In genomic region chr17:63946440-63947363, GRCh38 we compare ENCODE assay signal across 8 cellular contexts. TPM values are rescaled to one million over a fixed set of nuclear protein-coding genes. Genes with fewer than 3 reads are reported as not detected.
A peak's percentile ranks its signal among the peaks of the same experiment; 100 is the strongest.
DNase-seq lines count a peak whose midpoint lies in the region; ATAC-seq and TF ChIP-seq lines count a peak whose summit lies in the region.

No MANE protein-coding gene starts in this region.

- intact Hi-C loops in mucosa of descending colon (cut with DNase I, micrococcal nuclease), result loop anchor here in 1 of 2 donors (10.0 kb wide), 1 partner anchor 78 kb away; the partner anchor contains the start of gene ICAM2

- POLR2A ChIA-PET in HEK293 (lab: Yijun Ruan, JAX), result interaction anchor here (0.6 kb wide), 2 partner anchors 91 to 619 kb away, joined by 3 read pairs; no protein-coding TSS in a partner anchor

- H3K36me3 ChIP-seq in HEK293 (ENCODE audit: control insufficient read depth in 2 of 2, insufficient read depth in 1 of 2, low read length in 2 of 2), result no peaks in the 10 kb centered on the region
- no peaks in the 10 kb centered on the region for H3K36me3 ChIP-seq in mucosa of descending colon (ENCODE audit: low read depth)
- H3K36me3 ChIP-seq in suprapubic skin, result no peaks in the 10 kb centered on the region

- TF ChIP-seq EP300 in suprapubic skin (IDR thresholded peaks at IDR 0.05), result no peak

- DNase-seq in GM03348 (ENCODE audit: low spot score) (peak; percentile 89), NCI-H2196 treated with DMSO at 0.1 percent for 48 hours (lab: John Stamatoyannopoulos, UW; ENCODE audit: unreplicated experiment) (peak; percentile 14), mucosa of descending colon (peak; percentile 53 to 71 (median 69)), suprapubic skin (ENCODE audit: low spot score in 2 of 2) (no peak), foreskin melanocyte (no peak)
- DNase-seq in activated CD4-positive, alpha-beta T cell treated with anti-CD3 and anti-CD28 coated beads, Interleukin-2, amount 50 U/mL, for 4 hours, result peak; percentile 42 to 44
- peak; percentile 31 for DNase-seq in effector CD8-positive, alpha-beta T cell (lab: John Stamatoyannopoulos, UW)

- no peak for TF ChIP-seq POLR2A in suprapubic skin (IDR thresholded peaks at IDR 0.05)

- H3K27ac ChIP-seq in HEK293 (ENCODE audit: extremely low read depth, low read depth, low read length) (no peak overlapping the region), suprapubic skin (no peak overlapping the region)

- no peaks in the 10 kb centered on the region for H3K9me3 ChIP-seq in HEK293 (ENCODE audit: control insufficient read depth, insufficient read depth, low read depth, low read length)
- no peaks in the 10 kb centered on the region for H3K9me3 ChIP-seq in mucosa of descending colon
- H3K9me3 ChIP-seq in suprapubic skin, result no peaks in the 10 kb centered on the region

- TF ChIP-seq CTCF in HEK293 (tag by site-specific recombination; IDR thresholded peaks at IDR 0.05) (peak; percentile 53; the same call in 1 of the 2 replicates), mucosa of descending colon (IDR thresholded peaks at IDR 0.05) (peak; percentile 37), suprapubic skin (IDR thresholded peaks at IDR 0.05) (peak; percentile 12 to 67)

- no peaks in the 10 kb centered on the region for H3K4me1 ChIP-seq in HEK293 (ENCODE audit: control insufficient read depth, insufficient read depth, low read length)
- H3K4me1 ChIP-seq in mucosa of descending colon (ENCODE audit: low read depth), result peaks cover 4% of the 10 kb centered on the region
- H3K4me1 ChIP-seq in suprapubic skin, result peaks cover 5% of the 10 kb centered on the region

- CTCF ChIA-PET in HEK293 (lab: Yijun Ruan, JAX), result interaction anchor here (0.6 to 2.9 kb wide), 32 partner anchors 8 to 519 kb away, joined by 3 to 34 read pairs (median 5); partner anchors contain the start of genes CSHL1, ERN1 and GH1

- peaks cover 17% of the 10 kb centered on the region for H3K27me3 ChIP-seq in suprapubic skin

- 43% methylated on average over 4 of the region's 20 CpGs for WGBS in suprapubic skin

- H3K4me3 ChIP-seq in HEK293 (ENCODE audit: low read depth, low read length) (no peak overlapping the region), mucosa of descending colon (no peak overlapping the region), suprapubic skin (no peak overlapping the region)

- peak; percentile 82 for ATAC-seq in mucosa of descending colon

TF ChIP-seq in HEK293, 187 proteins besides CTCF, POLR2A, EP300 and RAD21:
- TF ChIP-seq, protein P1, sequence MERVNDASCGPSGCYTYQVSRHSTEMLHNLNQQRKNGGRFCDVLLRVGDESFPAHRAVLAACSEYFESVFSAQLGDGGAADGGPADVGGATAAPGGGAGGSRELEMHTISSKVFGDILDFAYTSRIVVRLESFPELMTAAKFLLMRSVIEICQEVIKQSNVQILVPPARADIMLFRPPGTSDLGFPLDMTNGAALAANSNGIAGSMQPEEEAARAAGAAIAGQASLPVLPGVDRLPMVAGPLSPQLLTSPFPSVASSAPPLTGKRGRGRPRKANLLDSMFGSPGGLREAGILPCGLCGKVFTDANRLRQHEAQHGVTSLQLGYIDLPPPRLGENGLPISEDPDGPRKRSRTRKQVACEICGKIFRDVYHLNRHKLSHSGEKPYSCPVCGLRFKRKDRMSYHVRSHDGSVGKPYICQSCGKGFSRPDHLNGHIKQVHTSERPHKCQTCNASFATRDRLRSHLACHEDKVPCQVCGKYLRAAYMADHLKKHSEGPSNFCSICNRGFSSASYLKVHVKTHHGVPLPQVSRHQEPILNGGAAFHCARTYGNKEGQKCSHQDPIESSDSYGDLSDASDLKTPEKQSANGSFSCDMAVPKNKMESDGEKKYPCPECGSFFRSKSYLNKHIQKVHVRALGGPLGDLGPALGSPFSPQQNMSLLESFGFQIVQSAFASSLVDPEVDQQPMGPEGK (tag by site-specific recombination; IDR thresholded peaks at IDR 0.05), result peak; percentile 74
- TF ChIP-seq ZNF248 (tag by site-specific recombination; IDR thresholded peaks at IDR 0.05), result no peak
- TF ChIP-seq GLIS2 (tag by site-specific recombination; IDR thresholded peaks at IDR 0.05), result peak; percentile 78
- TF ChIP-seq SCRT2 (tag by site-specific recombination; IDR thresholded peaks at IDR 0.05), result peak; percentile 62
- no peak for TF ChIP-seq ZNF792 (tag by site-specific recombination; IDR thresholded peaks at IDR 0.05)
- peak; percentile 70 for TF ChIP-seq GLIS1 (tag by site-specific recombination; IDR thresholded peaks at IDR 0.05)
- 0 out of 2 replicates have a peak, but pooled peaks have one; percentile 10 for TF ChIP-seq ZNF654 (tag by site-specific recombination; IDR thresholded peaks at IDR 0.05; ENCODE audit: low read depth)

RNA-seq across cellular contexts. Expression of gene CD79B, which starts 14.6 kb away (rescaled TPM):
- total RNA-seq in mucosa of descending colon, result 1 to 10 TPM in 2 of 3 donors, under 1 TPM in 1; 0.70 to 2.4 (median 1.4) TPM
- total RNA-seq in suprapubic skin, result 1 to 10 TPM; 1.5 to 7.9 (median 2.2) TPM

RNA-seq across cellular contexts. Expression of gene SCN4A, which starts 26.0 kb away (rescaled TPM):
- total RNA-seq in mucosa of descending colon (under 1 TPM; 0.10 to 0.75 (median 0.22) TPM), suprapubic skin (1 to 10 TPM in 2 of 4 donors, under 1 TPM in 2; 0.45 to 4.5 (median 1.6) TPM)

RNA-seq across cellular contexts. Expression of gene GH1, which starts 28.1 kb away (rescaled TPM):
- total RNA-seq in mucosa of descending colon (not detected), suprapubic skin (not detected)

RNA-seq across cellular contexts. Expression of gene CSHL1, which starts 35.6 kb away (rescaled TPM):
- total RNA-seq in mucosa of descending colon (not detected), suprapubic skin (not detected)

RNA-seq across cellular contexts. Expression of gene CSH1, which starts 50.3 kb away (rescaled TPM):
- total RNA-seq in mucosa of descending colon, result not detected
- not detected for total RNA-seq in suprapubic skin

Comparison
In these comparisons a context has a peak if more than half of its experiments do, and no peak if none do; other contexts are left out.
1. DNase-seq: peak in GM03348 (single experiment), NCI-H2196 treated with DMSO at 0.1 percent for 48 hours (single experiment), activated CD4-positive, alpha-beta T cell treated with anti-CD3 and anti-CD28 coated beads, Interleukin-2, amount 50 U/mL, for 4 hours (2 of 2), effector CD8-positive, alpha-beta T cell (single experiment) and mucosa of descending colon (3 of 3); none in suprapubic skin (0 of 2) and foreskin melanocyte (single experiment).
2. Peak in every context shown above with its lines, with median percentiles within 50 percentile points of each other: CTCF ChIP-seq.